23 cellular contexts compared by ENCODE assay signal in the genomic region with DNA sequence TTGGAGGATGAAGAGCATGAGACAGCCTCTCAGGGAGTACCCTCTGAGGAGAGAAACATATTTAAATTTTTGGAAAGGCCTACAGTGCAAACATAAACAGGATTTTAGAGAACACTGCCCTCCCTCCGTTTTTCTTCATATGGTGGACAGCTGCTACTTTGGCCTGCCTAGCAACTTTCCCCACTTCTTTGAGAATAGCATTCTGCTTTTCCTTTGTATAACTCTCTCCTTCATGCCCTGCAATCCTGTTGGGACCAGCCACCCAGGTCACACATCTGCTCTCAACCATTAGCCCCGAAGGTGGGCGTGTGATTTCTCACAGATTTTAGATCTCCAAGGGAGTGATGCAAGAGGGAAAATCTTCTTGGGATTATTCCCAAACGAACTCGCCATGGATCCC.
"Had no signal": no experiment of that assay in that cellular context is flagged by ENCODE, and none has a peak within 500 bp of the region (broad histone marks: within the 10 kb centered on the region; RNA-seq: fewer than 3 reads in every experiment).

No MANE protein-coding gene starts in this region.

- H3K27me3 Mint-ChIP-seq: stimulated activated naive B cell treated with anti-CD40 and anti-IgM and Interleukin-4, amounts not matched to agents 10 μg/mL and 1 μg/mL and 100 μg/mL, for 72 hours; stimulated activated naive CD8-positive, alpha-beta T cell treated with anti-CD3 and anti-CD28 coated beads, Interleukin-15, amount 100 ng/mL, for 72 hours had no signal

- H3K27ac ChIP-seq: epithelial cell of prostate, esophagus muscularis mucosa, foreskin keratinocyte, hepatocyte, neutrophil, sigmoid colon, testis, tibial nerve had no signal

- H3K4me1 ChIP-seq: esophagus muscularis mucosa, sigmoid colon, testis, tibial nerve had no signal

- H3K4me1 Mint-ChIP-seq: nephron progenitor cell; stimulated activated naive B cell treated with anti-CD40 and anti-IgM and Interleukin-4, amounts not matched to agents 10 μg/mL and 1 μg/mL and 100 μg/mL, for 72 hours; stimulated activated naive CD8-positive, alpha-beta T cell treated with anti-CD3 and anti-CD28 coated beads, Interleukin-15, amount 100 ng/mL, for 72 hours had no signal

- H3K9me3 Mint-ChIP-seq: nephron progenitor cell; stimulated activated naive B cell treated with anti-CD40 and anti-IgM and Interleukin-4, amounts not matched to agents 10 μg/mL and 1 μg/mL and 100 μg/mL, for 72 hours; stimulated activated naive CD8-positive, alpha-beta T cell treated with anti-CD3 and anti-CD28 coated beads, Interleukin-15, amount 100 ng/mL, for 72 hours had no signal

- H3K4me3 Mint-ChIP-seq: nephron progenitor cell; stimulated activated naive B cell treated with anti-CD40 and anti-IgM and Interleukin-4, amounts not matched to agents 10 μg/mL and 1 μg/mL and 100 μg/mL, for 72 hours; stimulated activated naive CD8-positive, alpha-beta T cell treated with anti-CD3 and anti-CD28 coated beads, Interleukin-15, amount 100 ng/mL, for 72 hours had no signal

- H3K27me3 ChIP-seq: esophagus muscularis mucosa, foreskin keratinocyte, hepatocyte, neutrophil, sigmoid colon, testis, tibial nerve had no signal

- H3K36me3 Mint-ChIP-seq: stimulated activated naive B cell treated with anti-CD40 and anti-IgM and Interleukin-4, amounts not matched to agents 10 μg/mL and 1 μg/mL and 100 μg/mL, for 72 hours had no signal

- ATAC-seq: foreskin keratinocyte; left cardiac atrium; left ventricle myocardium superior; stimulated activated naive B cell treated with anti-CD40 and anti-IgM and Interleukin-4, amounts not matched to agents 10 μg/mL and 1 μg/mL and 100 μg/mL, for 72 hours; stimulated activated naive CD8-positive, alpha-beta T cell treated with anti-CD3 and anti-CD28 coated beads, Interleukin-15, amount 100 ng/mL, for 72 hours had no signal

- H3K9me3 ChIP-seq: esophagus muscularis mucosa, neutrophil, sigmoid colon, testis, tibial nerve had no signal

- DNase-seq: effector memory CD4-positive, alpha-beta T cell; foreskin keratinocyte; head of caudate nucleus; kidney; left cardiac atrium; left ventricle myocardium superior; mesenchymal stem cell; midbrain; nephron progenitor cell; posterior cingulate gyrus; sigmoid colon; stimulated activated CD4-positive, alpha-beta T cell treated with anti-CD3 and anti-CD28 coated beads, Interleukin-2, amount 100 ng/mL, for 24 hours; stimulated activated CD4-positive, alpha-beta T cell treated with anti-CD3 and anti-CD28 coated beads, Interleukin-4, amount 100 ng/mL, for 4 hours; stimulated activated naive B cell treated with anti-CD40 and anti-IgM and Interleukin-4, amounts not matched to agents 10 μg/mL and 1 μg/mL and 100 μg/mL, for 72 hours; stimulated activated naive CD8-positive, alpha-beta T cell treated with anti-CD3 and anti-CD28 coated beads, Interleukin-15, amount 100 ng/mL, for 72 hours; testis had no signal

- H3K4me3 ChIP-seq: esophagus muscularis mucosa, hepatocyte, lung, sigmoid colon, skin epidermis, testis, tibial nerve had no signal

- H3K27ac Mint-ChIP-seq: nephron progenitor cell; stimulated activated naive B cell treated with anti-CD40 and anti-IgM and Interleukin-4, amounts not matched to agents 10 μg/mL and 1 μg/mL and 100 μg/mL, for 72 hours; stimulated activated naive CD8-positive, alpha-beta T cell treated with anti-CD3 and anti-CD28 coated beads, Interleukin-15, amount 100 ng/mL, for 72 hours had no signal

- H3K36me3 ChIP-seq: esophagus muscularis mucosa, neutrophil, sigmoid colon, tibial nerve had no signal
